Comparison of ENCODE assay signal across 17 cellular contexts in the genomic region with DNA sequence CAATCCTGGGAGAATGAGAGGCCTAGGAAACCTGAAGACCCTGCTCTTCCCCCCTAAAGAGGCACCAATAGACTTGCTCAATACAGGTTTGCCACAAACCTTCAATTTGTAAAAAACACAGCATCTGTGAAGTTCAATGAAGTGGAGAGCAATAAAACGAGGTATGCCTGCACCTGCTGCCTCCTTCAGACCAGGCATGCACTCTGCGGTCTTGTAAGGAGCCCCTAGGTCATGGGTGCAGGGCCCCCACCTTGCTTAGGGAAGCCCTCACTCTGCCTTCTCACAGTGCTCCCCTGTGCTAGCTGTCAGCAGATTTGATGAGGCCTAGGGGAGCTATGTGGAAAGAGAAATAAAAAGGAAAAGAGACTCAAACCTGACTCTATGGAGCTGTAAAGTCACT.
DNase-seq lines count a peak whose midpoint lies in the region; ATAC-seq, FAIRE-seq and TF ChIP-seq lines count a peak whose summit lies in the region.
"Had no signal": no experiment of that assay in that cellular context is flagged by ENCODE, and none has a peak within 500 bp of the region (broad histone marks: within the 10 kb centered on the region; RNA-seq: fewer than 3 reads in every experiment).

No MANE protein-coding gene starts in this region.

- no peaks in the 10 kb centered on the region for H3F3A ChIP-seq in GM23338 (replicated peaks; ENCODE audit: low read depth)

- H3K79me2 ChIP-seq in GM23338 (replicated peaks; ENCODE audit: insufficient read depth) (no peaks in the 10 kb centered on the region), astrocyte (ENCODE audit: insufficient read depth, low read length) (no peaks in the 10 kb centered on the region), parathyroid adenoma (no peaks in the 10 kb centered on the region)

- no peak overlapping the region for H2AFZ ChIP-seq in GM23338
- H2AFZ ChIP-seq in astrocyte (ENCODE audit: low read depth, low read length) = no peak overlapping the region
- peak overlapping the region; percentile 61 for H2AFZ ChIP-seq in parathyroid adenoma

- H3K4me3 Mint-ChIP-seq in GM23338 = no peak overlapping the region
- H3K4me3 Mint-ChIP-seq in astrocyte (ENCODE audit: unreplicated experiment) = no peak overlapping the region
- H3K4me3 Mint-ChIP-seq: CD8-positive, alpha-beta T cell; T-cell had no signal

- no peaks in the 10 kb centered on the region; the same call in 1 of the 2 replicates for H3K9me2 ChIP-seq in GM23338 (ENCODE audit: insufficient read depth)

- H3K27ac Mint-ChIP-seq in GM23338 = no peak overlapping the region
- no peak overlapping the region for H3K27ac Mint-ChIP-seq in astrocyte (ENCODE audit: unreplicated experiment)
- H3K27ac Mint-ChIP-seq: CD8-positive, alpha-beta T cell; T-cell had no signal

- H4K20me1 ChIP-seq in GM23338 (replicated peaks; ENCODE audit: insufficient read depth) = no peaks in the 10 kb centered on the region
- no peaks in the 10 kb centered on the region for H4K20me1 ChIP-seq in astrocyte (ENCODE audit: insufficient read depth, low read length)

- H3K4me1 ChIP-seq in GM23338 (ENCODE audit: insufficient read depth) = no peaks in the 10 kb centered on the region
- H3K4me1 ChIP-seq in astrocyte (ENCODE audit: insufficient read depth, low read length) = peaks cover 6% of the 10 kb centered on the region
- peaks cover 5% of the 10 kb centered on the region for H3K4me1 ChIP-seq in parathyroid adenoma
- no peaks in the 10 kb centered on the region for H3K4me1 ChIP-seq in body of pancreas
- H3K4me1 ChIP-seq: BE2C had no signal

- no peak overlapping the region for H3K27ac ChIP-seq in GM23338 (ENCODE audit: low read depth)
- no peak overlapping the region for H3K27ac ChIP-seq in astrocyte (ENCODE audit: low read depth, low read length)
- no peak overlapping the region for H3K27ac ChIP-seq in parathyroid adenoma
- H3K27ac ChIP-seq in body of pancreas = no peak overlapping the region
- no peak overlapping the region for H3K27ac ChIP-seq in RWPE1

- no peaks in the 10 kb centered on the region for H3K27me3 ChIP-seq in GM23338 (ENCODE audit: insufficient read depth)
- H3K27me3 ChIP-seq in astrocyte (ENCODE audit: insufficient read depth, low read length) = no peaks in the 10 kb centered on the region
- H3K27me3 ChIP-seq in parathyroid adenoma (ENCODE audit: control insufficient read depth, insufficient read depth, low read length) = no peaks in the 10 kb centered on the region
- no peaks in the 10 kb centered on the region for H3K27me3 ChIP-seq in body of pancreas
- H3K27me3 ChIP-seq: BE2C had no signal

- ATAC-seq in GM23338 = peak; percentile 52
- no peak for ATAC-seq in body of pancreas
- no peak for ATAC-seq in HG03460 (IDR thresholded peaks at IDR 0.05; ENCODE audit: unreplicated experiment)
- ATAC-seq: CD8-positive, alpha-beta T cell; T-cell had no signal

- CTCF ChIA-PET in RWPE1 (lab: Yijun Ruan, JAX) = no interaction called here

- WGBS in body of pancreas, 2 donors = 59 to 73% methylated on average over 2 of the region's 2 CpGs

- H3K9ac ChIP-seq in astrocyte (ENCODE audit: low read length) = no peak overlapping the region
- H3K9ac ChIP-seq in parathyroid adenoma = no peak overlapping the region

- H3K36me3 ChIP-seq in GM23338 (ENCODE audit: insufficient read depth) = no peaks in the 10 kb centered on the region
- no peaks in the 10 kb centered on the region for H3K36me3 ChIP-seq in astrocyte (ENCODE audit: insufficient read depth, low read length)
- H3K36me3 ChIP-seq in parathyroid adenoma (ENCODE audit: control insufficient read depth, insufficient read depth, low read length) = no peaks in the 10 kb centered on the region
- H3K36me3 ChIP-seq in body of pancreas (replicated peaks in 1 of 2; ENCODE audit: insufficient read depth in 1 of 2, low read depth in 2 of 2) = no peaks in the 10 kb centered on the region
- H3K36me3 ChIP-seq: BE2C had no signal

- H3K36me3 Mint-ChIP-seq in GM23338 (ENCODE audit: low read depth) = no peaks in the 10 kb centered on the region
- H3K36me3 Mint-ChIP-seq in astrocyte (ENCODE audit: low read depth, unreplicated experiment) = no peaks in the 10 kb centered on the region
- H3K36me3 Mint-ChIP-seq: CD8-positive, alpha-beta T cell had no signal

- DNase-seq in DMS79 treated with DMSO at 0.1 percent for 48 hours (lab: John Stamatoyannopoulos, UW) = peak; percentile 87
- no peak for DNase-seq in GM23338 (ENCODE audit: low spot score)
- no peak for DNase-seq in astrocyte (ENCODE audit: low read depth)
- no peak for DNase-seq in body of pancreas
- DNase-seq in RWPE1 (ENCODE audit: low spot score) = no peak
- DNase-seq: BE2C; CD8-positive, alpha-beta T cell; GDM1; H7; NCI-H1436 treated with DMSO at 0.1 percent for 48 hours; NCI-H510A; NCI-H774; T-cell had no signal

- FAIRE-seq in astrocyte (lab: Jason Lieb, UNC) = no peak
- FAIRE-seq: GM12878, GM19239 had no signal

- TF ChIP-seq CTCF in GM23338 (conservative IDR thresholded peaks at IDR 0.05; ENCODE audit: low read depth in 2 of 2) (no peak), astrocyte (IDR thresholded peaks at IDR 0.05; ENCODE audit: insufficient read depth, low read depth, low read length) (no peak), parathyroid adenoma (IDR thresholded peaks at IDR 0.05) (no peak), body of pancreas (IDR thresholded peaks at IDR 0.05) (no peak), RWPE1 (conservative IDR thresholded peaks at IDR 0.05; ENCODE audit: low read depth) (no peak)

- H3K4me2 ChIP-seq in GM23338 (no peak overlapping the region), astrocyte (ENCODE audit: low read length) (peak overlapping the region; percentile 22), parathyroid adenoma (ENCODE audit: low read length) (no peak overlapping the region)

- no peak overlapping the region for H3K4me3 ChIP-seq in GM23338
- no peak overlapping the region for H3K4me3 ChIP-seq in astrocyte (ENCODE audit: insufficient read depth, low read depth, low read length)
- H3K4me3 ChIP-seq in parathyroid adenoma (ENCODE audit: low read depth, low read length) = no peak overlapping the region
- H3K4me3 ChIP-seq in body of pancreas = no peak overlapping the region
- H3K4me3 ChIP-seq: GM12878 had no signal

- no peak for TF ChIP-seq POLR2A in body of pancreas (IDR thresholded peaks at IDR 0.05)

- peaks cover 3% of the 10 kb centered on the region; the same call in 2 of the 3 replicates for H3K9me3 Mint-ChIP-seq in GM23338
- H3K9me3 Mint-ChIP-seq in astrocyte (ENCODE audit: unreplicated experiment) = peaks cover 2% of the 10 kb centered on the region
- H3K9me3 Mint-ChIP-seq: CD8-positive, alpha-beta T cell had no signal

- H3K4me1 Mint-ChIP-seq in GM23338 (peaks cover 13% of the 10 kb centered on the region), astrocyte (ENCODE audit: low read depth, unreplicated experiment) (peaks cover 18% of the 10 kb centered on the region)
- H3K4me1 Mint-ChIP-seq: T-cell had no signal

- H3K9me3 ChIP-seq in astrocyte (ENCODE audit: insufficient read depth, low read depth, low read length) = no peaks in the 10 kb centered on the region
- no peaks in the 10 kb centered on the region for H3K9me3 ChIP-seq in parathyroid adenoma (ENCODE audit: control insufficient read depth, low read length)
- H3K9me3 ChIP-seq in body of pancreas = no peaks in the 10 kb centered on the region
- H3K9me3 ChIP-seq: BE2C had no signal

- intact Hi-C loops in body of pancreas (cut with DNase I) = no loop called here

- POLR2A ChIA-PET in RWPE1 (lab: Yijun Ruan, JAX; ENCODE audit: low non-redundant PET) = no interaction called here

- H3K27me3 Mint-ChIP-seq in GM23338 (ENCODE audit: insufficient read depth, low read depth, poor library complexity) = peaks cover 5% of the 10 kb centered on the region
- H3K27me3 Mint-ChIP-seq in astrocyte (ENCODE audit: low read depth, unreplicated experiment) = peaks cover 18% of the 10 kb centered on the region
